12 cellular contexts compared by ENCODE assay signal in genomic region chr6:25136879-25137278, GRCh38.
DNase-seq lines count a peak whose midpoint lies in the region; ATAC-seq, FAIRE-seq and TF ChIP-seq lines count a peak whose summit lies in the region.
"Had no signal": no experiment of that assay in that cellular context is flagged by ENCODE, and none has a peak within 500 bp of the region (broad histone marks: within the 10 kb centered on the region; RNA-seq: fewer than 3 reads in every experiment).

No MANE protein-coding gene starts in this region.

- peak overlapping the region; percentile 97 for H3K4me3 Mint-ChIP-seq in activated naive CD4-positive, alpha-beta T cell treated with anti-CD3 and anti-CD28 coated beads, Interleukin-2, amount 50 U/mL, for 24 hours
- H3K4me3 Mint-ChIP-seq: neural crest cell had no signal

- no peak for DNase-seq in activated naive CD4-positive, alpha-beta T cell (lab: John Stamatoyannopoulos, UW)
- DNase-seq in K562 (ENCODE audit: extremely low read depth in 1 of 4, low spot score in 3 of 4) (peak in 1 of 4 experiments; percentile 7), lung microvascular endothelial cell (ENCODE audit: low read depth in 2 of 2) (peak; percentile 67 to 69), upper lobe of right lung (no peak), NCI-H1694 treated with DMSO at 0.1 percent for 48 hours (lab: John Stamatoyannopoulos, UW) (no peak), H54 (ENCODE audit: insufficient read length, low spot score) (no peak)
- no peak for DNase-seq in activated CD4-positive, CD25-positive, alpha-beta regulatory T cell (lab: John Stamatoyannopoulos, UW)
- DNase-seq: amniotic stem cell, NCI-H2227 treated with DMSO at 0.1 percent for 48 hours had no signal

- WGBS in K562 (ENCODE audit: insufficient coverage, low coverage, missing lambda C conversion rate) = 0% methylated on average over 2 of the region's 2 CpGs

- H3K9me1 ChIP-seq in K562 (ENCODE audit: control insufficient read depth, insufficient read depth, low read length) = no peaks in the 10 kb centered on the region

- H3K9ac ChIP-seq in K562 (ENCODE audit: insufficient read depth in 1 of 2, low read depth in 2 of 2, low read length in 2 of 2) = no peak overlapping the region

- no peaks in the 10 kb centered on the region for H3K9me3 Mint-ChIP-seq in activated naive CD4-positive, alpha-beta T cell treated with anti-CD3 and anti-CD28 coated beads, Interleukin-2, amount 50 U/mL, for 24 hours

- H4K20me1 ChIP-seq in K562 (replicated peaks; ENCODE audit: control insufficient read depth, insufficient read depth, low read length) = no peaks in the 10 kb centered on the region

- H3K9me3 ChIP-seq in K562 (replicated peaks; ENCODE audit: control insufficient read depth, insufficient read depth, low read depth, low read length) = no peaks in the 10 kb centered on the region
- no peaks in the 10 kb centered on the region for H3K9me3 ChIP-seq in upper lobe of right lung

- H3K4me1 ChIP-seq in K562 (replicated peaks in 1 of 2; ENCODE audit: control insufficient read depth in 2 of 2, insufficient read depth in 2 of 2, low read length in 2 of 2) = no peaks in the 10 kb centered on the region
- peaks cover 24% of the 10 kb centered on the region for H3K4me1 ChIP-seq in upper lobe of right lung

- H3K27ac Mint-ChIP-seq in activated naive CD4-positive, alpha-beta T cell treated with anti-CD3 and anti-CD28 coated beads, Interleukin-2, amount 50 U/mL, for 24 hours = peak overlapping the region; percentile 99

- H3K4me3 ChIP-seq in K562 = no peak overlapping the region
- H3K4me3 ChIP-seq in upper lobe of right lung = peak overlapping the region; percentile 59

- no peak overlapping the region for H3K27ac ChIP-seq in K562 (ENCODE audit: extremely low read depth, low read depth, low read length)
- H3K27ac ChIP-seq in upper lobe of right lung = peak overlapping the region; percentile 75

- peaks cover 20% of the 10 kb centered on the region for H3K36me3 Mint-ChIP-seq in activated naive CD4-positive, alpha-beta T cell treated with anti-CD3 and anti-CD28 coated beads, Interleukin-2, amount 50 U/mL, for 24 hours

- TF ChIP-seq CTCF in K562 (IDR thresholded peaks at IDR 0.05 in 2 of 3, conservative IDR thresholded peaks at IDR 0.05 in 1 of 3; ENCODE audit: insufficient read depth in 2 of 3, low read depth in 1 of 3, low read length in 3 of 3) (no peak), upper lobe of right lung (IDR thresholded peaks at IDR 0.05) (no peak)

- in situ Hi-C loops in K562 (cut with MboI) = no loop called here

- POLR2A ChIA-PET in K562 (lab: Yijun Ruan, JAX) = no interaction called here

- FAIRE-seq in K562 (lab: Jason Lieb, UNC) (no peak), H54 (lab: Jason Lieb, UNC) (no peak)
- FAIRE-seq: H1 had no signal

- BruUV-seq in K562 (replicated peaks; lab: Mats Ljungman, UMichigan) = no TSS peak

- intact Hi-C loops in K562 (cut with micrococcal nuclease) (no loop called here), upper lobe of right lung (cut with DNase I) (no loop called here)

- CTCF ChIA-PET in K562 (lab: Yijun Ruan, JAX; ENCODE audit: low intra/inter-chr PET ratio) = no interaction called here

- no peaks in the 10 kb centered on the region for H3K79me2 ChIP-seq in K562 (ENCODE audit: control insufficient read depth, insufficient read depth, low read length)

- TF ChIP-seq EP300 in K562 (IDR thresholded peaks at IDR 0.05; ENCODE audit: low read length) = no peak

- H3K27me3 Mint-ChIP-seq in activated naive CD4-positive, alpha-beta T cell treated with anti-CD3 and anti-CD28 coated beads, Interleukin-2, amount 50 U/mL, for 24 hours = no peaks in the 10 kb centered on the region

- TF ChIP-seq POLR2A in K562 (conservative IDR thresholded peaks at IDR 0.05) = no peak
- no peak for TF ChIP-seq POLR2A in H54 (IDR thresholded peaks at IDR 0.05; ENCODE audit: low read depth, low read length)

- peak; percentile 48; the same call in 2 of the 3 replicates for ATAC-seq in K562
- peak; percentile 70 for ATAC-seq in upper lobe of right lung

- TF ChIP-seq RAD21 in K562 (CRISPR knock-in tag; conservative IDR thresholded peaks at IDR 0.05 in 1 of 2, IDR thresholded peaks at IDR 0.05 in 1 of 2) = no peak

- no peaks in the 10 kb centered on the region for H3K36me3 ChIP-seq in K562 (ENCODE audit: control insufficient read depth, insufficient read depth, low read length)
- no peaks in the 10 kb centered on the region for H3K36me3 ChIP-seq in upper lobe of right lung

- no peak overlapping the region for H3K4me2 ChIP-seq in K562 (ENCODE audit: insufficient read depth, low read length)

- H2AFZ ChIP-seq in K562 (ENCODE audit: low read depth, low read length) = 0 out of 2 replicates have a peak overlapping the region, but pooled peaks have one; percentile 26

- H3K27me3 ChIP-seq in K562 (ENCODE audit: control insufficient read depth in 2 of 2, insufficient read depth in 2 of 2, low read length in 2 of 2) (no peaks in the 10 kb centered on the region), upper lobe of right lung (no peaks in the 10 kb centered on the region)

- H3K4me1 Mint-ChIP-seq in activated naive CD4-positive, alpha-beta T cell treated with anti-CD3 and anti-CD28 coated beads, Interleukin-2, amount 50 U/mL, for 24 hours = peaks cover 48% of the 10 kb centered on the region
- H3K4me1 Mint-ChIP-seq: neural crest cell had no signal

TF ChIP-seq in K562, 482 proteins besides CTCF, POLR2A, EP300 and RAD21:
- TF ChIP-seq CTBP1 (IDR thresholded peaks at IDR 0.05; ENCODE audit: borderline replicate concordance) (no peak), E2F5 (CRISPR knock-in tag; IDR thresholded peaks at IDR 0.05) (no peak), CLOCK (CRISPR knock-in tag; IDR thresholded peaks at IDR 0.05; ENCODE audit: borderline replicate concordance) (no peak), CGGBP1 (CRISPR knock-in tag; IDR thresholded peaks at IDR 0.05) (no peak), SIRT6 (IDR thresholded peaks at IDR 0.05; ENCODE audit: low read depth, low read length) (no peak), SRF (CRISPR knock-in tag; IDR thresholded peaks at IDR 0.05) (no peak), EZH2 (IDR thresholded peaks at IDR 0.05; ENCODE audit: borderline replicate concordance, low read depth, low read length) (no peak), MCM5 (IDR thresholded peaks at IDR 0.05; ENCODE audit: low read depth) (no peak), U2AF2 (optimal IDR thresholded peaks at IDR 0.05; ENCODE audit: low read depth, low read length) (no peak), RB1 (IDR thresholded peaks at IDR 0.05; ENCODE audit: low read depth) (no peak), POU5F1 (IDR thresholded peaks at IDR 0.05; ENCODE audit: borderline replicate concordance, low read depth, low read length, partially characterized antibody) (no peak)

Comparison
In these comparisons a context has a peak if more than half of its experiments do, and no peak if none do; other contexts are left out.
1. DNase-seq: peak in lung microvascular endothelial cell (2 of 2); none in activated naive CD4-positive, alpha-beta T cell (0 of 4), upper lobe of right lung (single experiment), NCI-H1694 treated with DMSO at 0.1 percent for 48 hours (single experiment), H54 (single experiment) and activated CD4-positive, CD25-positive, alpha-beta regulatory T cell (0 of 4).